In genomic region chr6:4848382-4849068, GRCh38 we compare ENCODE assay signal across 9 cellular contexts.
DNase-seq lines count a peak whose midpoint lies in the region; ATAC-seq and TF ChIP-seq lines count a peak whose summit lies in the region.
"Had no signal": no experiment of that assay in that cellular context is flagged by ENCODE, and none has a peak within 500 bp of the region (broad histone marks: within the 10 kb centered on the region; RNA-seq: fewer than 3 reads in every experiment).

No MANE protein-coding gene starts in this region.

- no peaks in the 10 kb centered on the region for H3F3A ChIP-seq in Loucy (ENCODE audit: low read depth)

- H3K9me3 ChIP-seq in Loucy (ENCODE audit: insufficient read depth, low read depth, low read length), result peaks cover 6% of the 10 kb centered on the region; the same call in 1 of the 2 replicates

- H3K4me3 Mint-ChIP-seq in naive B cell, result no peak overlapping the region

- peaks cover 0 to 11% of the 10 kb centered on the region in 2 donors for H3K36me3 Mint-ChIP-seq in naive B cell

- peaks cover 40 to 54% (median 50%) of the 10 kb centered on the region in 3 donors for H3K4me1 Mint-ChIP-seq in naive B cell

- peaks cover 3 to 16% (median 9%) of the 10 kb centered on the region in 7 donors for H3K9me3 Mint-ChIP-seq in naive B cell

- H3K4me3 ChIP-seq in GM06990 (replicated peaks; ENCODE audit: low read depth, low read length) (no peak overlapping the region), Loucy (ENCODE audit: low read length, poor library complexity, severe bottlenecking) (no peak overlapping the region)
- H3K4me3 ChIP-seq: SK-N-MC had no signal

- no peak overlapping the region for H2AFZ ChIP-seq in Loucy (ENCODE audit: low read length)

- TF ChIP-seq CTCF in GM06990 (IDR thresholded peaks at IDR 0.05; ENCODE audit: insufficient read depth, low read length, poor library complexity, severe bottlenecking), result peak; percentile 53
- TF ChIP-seq CTCF in Loucy (conservative IDR thresholded peaks at IDR 0.05; ENCODE audit: low read length), result peak; percentile 56

- peaks cover 52% of the 10 kb centered on the region for H4K20me1 ChIP-seq in Loucy (ENCODE audit: insufficient read depth, low read length, poor library complexity, severe bottlenecking)

- H3K79me2 ChIP-seq in Loucy (ENCODE audit: insufficient read depth, low read length), result peaks cover 97% of the 10 kb centered on the region

- H3K9me2 ChIP-seq in Loucy (replicated peaks; ENCODE audit: low read depth, low read length), result no peaks in the 10 kb centered on the region

- H3K4me1 ChIP-seq in Loucy (ENCODE audit: insufficient read depth, low read length, poor library complexity, severe bottlenecking), result peaks cover 16% of the 10 kb centered on the region

- H3K36me3 ChIP-seq in GM06990 (ENCODE audit: control insufficient read depth, insufficient read depth, low read length), result no peaks in the 10 kb centered on the region
- peaks cover 4% of the 10 kb centered on the region; the same call in 1 of the 2 replicates for H3K36me3 ChIP-seq in Loucy (ENCODE audit: insufficient read depth, low read length)

- peak overlapping the region in 3 of 6 donors; percentile 16 to 45 (median 43) for H3K27ac Mint-ChIP-seq in naive B cell

- no peaks in the 10 kb centered on the region for H3K27me3 Mint-ChIP-seq in naive B cell

- H3K9ac ChIP-seq in Loucy (ENCODE audit: low read depth, low read length, poor library complexity, severe bottlenecking), result no peak overlapping the region

- ATAC-seq in naive B cell (ENCODE audit: low read depth in 2 of 2) (peak in 1 of 2 donors; percentile 30), GM19351 (IDR thresholded peaks at IDR 0.05; ENCODE audit: unreplicated experiment) (no peak)

- DNase-seq in GM06990 (ENCODE audit: extremely low read depth, insufficient read length), result no peak
- DNase-seq in dermis microvascular lymphatic vessel endothelial cell (ENCODE audit: low read depth in 2 of 2), result peak; percentile 17 to 57
- DNase-seq in naive B cell, result peak; percentile 7
- no peak for DNase-seq in GM19238 (ENCODE audit: insufficient read length, low spot score)
- no peak for DNase-seq in AG08395 (ENCODE audit: low spot score)
- no peak for DNase-seq in activated CD4-positive, alpha-beta T cell treated with anti-CD3 and anti-CD28 coated beads for 1 hour

- no peaks in the 10 kb centered on the region for H3K27me3 ChIP-seq in GM06990 (replicated peaks; ENCODE audit: control insufficient read depth, insufficient read depth, low read length)
- H3K27me3 ChIP-seq in Loucy (ENCODE audit: insufficient read depth, low read length, poor library complexity, severe bottlenecking), result no peaks in the 10 kb centered on the region

- no peak overlapping the region for H3K4me2 ChIP-seq in Loucy (ENCODE audit: low read depth, low read length, poor library complexity, severe bottlenecking)

Comparison
In these comparisons a context has a peak if more than half of its experiments do, and no peak if none do; other contexts are left out.
1. DNase-seq: peak in dermis microvascular lymphatic vessel endothelial cell (2 of 2) and naive B cell (single experiment); none in GM06990 (single experiment), GM19238 (single experiment), AG08395 (single experiment) and activated CD4-positive, alpha-beta T cell treated with anti-CD3 and anti-CD28 coated beads for 1 hour (single experiment).